ENCODE assay signal across 10 cellular contexts in the genomic region with DNA sequence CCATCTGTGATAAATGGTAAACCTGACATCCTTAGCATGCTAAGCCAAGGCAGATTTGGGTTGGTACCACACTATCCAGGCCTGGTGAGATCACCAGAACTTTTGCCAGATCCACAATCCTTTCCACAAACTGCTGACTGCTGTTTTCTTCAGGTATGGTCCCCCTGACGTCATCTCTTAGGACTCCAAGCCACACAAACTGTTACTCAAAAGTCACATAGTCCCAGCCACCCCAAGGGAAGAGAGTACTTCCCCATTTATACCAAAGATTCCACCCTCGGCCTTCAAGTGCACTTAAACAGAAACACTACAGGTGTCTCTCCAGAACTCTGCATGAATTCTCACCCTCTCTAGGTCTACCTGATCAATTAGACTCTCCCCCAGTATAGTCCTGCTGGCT. TPM values are rescaled to one million over a fixed set of nuclear protein-coding genes. Genes with fewer than 3 reads are reported as not detected.
A peak's percentile ranks its signal among the peaks of the same experiment; 100 is the strongest.
DNase-seq lines count a peak whose midpoint lies in the region; ATAC-seq and TF ChIP-seq lines count a peak whose summit lies in the region.
"Had no signal": no experiment of that assay in that cellular context is flagged by ENCODE, and none has a peak within 500 bp of the region (broad histone marks: within the 10 kb centered on the region; RNA-seq: fewer than 3 reads in every experiment).

No MANE protein-coding gene starts in this region.

- H3K4me1 ChIP-seq in prostate gland (replicated peaks) (no peaks in the 10 kb centered on the region), body of pancreas (no peaks in the 10 kb centered on the region)

- no peak overlapping the region for H3K4me3 Mint-ChIP-seq in CD14-positive monocyte
- H3K4me3 Mint-ChIP-seq in central memory CD8-positive, alpha-beta T cell, result no peak overlapping the region

- peak; percentile 42 for ATAC-seq in GM19035 (IDR thresholded peaks at IDR 0.05; ENCODE audit: unreplicated experiment)
- ATAC-seq in HG03159 (IDR thresholded peaks at IDR 0.05; ENCODE audit: unreplicated experiment), result peak; percentile 48
- no peak for ATAC-seq in central memory CD8-positive, alpha-beta T cell (replicated peaks; ENCODE audit: extremely low read depth, poor library complexity, severe bottlenecking)
- ATAC-seq in GM18873 (IDR thresholded peaks at IDR 0.05; ENCODE audit: low FRiP score, unreplicated experiment), result no peak
- ATAC-seq in body of pancreas, result no peak

- H3K4me3 ChIP-seq in prostate gland (no peak overlapping the region), body of pancreas (no peak overlapping the region)

- no peak for DNase-seq in CD14-positive monocyte (ENCODE audit: low spot score)
- DNase-seq in central memory CD8-positive, alpha-beta T cell (ENCODE audit: low spot score in 2 of 2), result no peak
- no peak for DNase-seq in NCI-H345 treated with DMSO at 0.1 percent for 48 hours (lab: John Stamatoyannopoulos, UW; ENCODE audit: unreplicated experiment)
- DNase-seq in prostate gland (ENCODE audit: low spot score), result no peak
- DNase-seq in body of pancreas, result no peak
- DNase-seq: activated effector memory CD4-positive, alpha-beta T cell treated with anti-CD3 and anti-CD28 coated beads, Interleukin-2, amount 50 U/mL, for 16 hours; foreskin melanocyte had no signal

- 69% methylated on average over 2 of the region's 2 CpGs for WGBS in prostate gland
- WGBS in body of pancreas, 2 donors, result 51 to 100% methylated on average over 2 of the region's 2 CpGs

- peaks cover 24% of the 10 kb centered on the region for H3K4me1 Mint-ChIP-seq in CD14-positive monocyte
- peaks cover 41% of the 10 kb centered on the region for H3K4me1 Mint-ChIP-seq in central memory CD8-positive, alpha-beta T cell

- H3K27me3 Mint-ChIP-seq in CD14-positive monocyte (ENCODE audit: low read depth in 3 of 3), result peaks cover 0 to 1% (median 1%) of the 10 kb centered on the region in 3 donors
- no peaks in the 10 kb centered on the region for H3K27me3 Mint-ChIP-seq in central memory CD8-positive, alpha-beta T cell

- peak overlapping the region in 4 of 7 donors; percentile 5 to 86 (median 32) for H3K27ac Mint-ChIP-seq in CD14-positive monocyte
- H3K27ac Mint-ChIP-seq in central memory CD8-positive, alpha-beta T cell (ENCODE audit: low read depth), result peak overlapping the region; percentile 94

- TF ChIP-seq POLR2A in prostate gland (IDR thresholded peaks at IDR 0.05), result no peak
- no peak for TF ChIP-seq POLR2A in body of pancreas (IDR thresholded peaks at IDR 0.05)

- no peaks in the 10 kb centered on the region for H3K27me3 ChIP-seq in prostate gland (replicated peaks; ENCODE audit: insufficient read depth)
- H3K27me3 ChIP-seq in body of pancreas, result no peaks in the 10 kb centered on the region

- H3K9me3 ChIP-seq in prostate gland (no peaks in the 10 kb centered on the region), body of pancreas (no peaks in the 10 kb centered on the region)

- H3K36me3 ChIP-seq in prostate gland, result no peaks in the 10 kb centered on the region
- no peaks in the 10 kb centered on the region for H3K36me3 ChIP-seq in body of pancreas (replicated peaks in 1 of 2; ENCODE audit: insufficient read depth in 1 of 2, low read depth in 2 of 2)

- H3K9me3 Mint-ChIP-seq in CD14-positive monocyte, result peaks cover 0 to 17% (median 5%) of the 10 kb centered on the region in 7 donors
- H3K9me3 Mint-ChIP-seq in central memory CD8-positive, alpha-beta T cell, result peaks cover 5% of the 10 kb centered on the region

- peaks cover 12 to 44% of the 10 kb centered on the region in 2 donors for H3K36me3 Mint-ChIP-seq in CD14-positive monocyte
- peaks cover 6% of the 10 kb centered on the region for H3K36me3 Mint-ChIP-seq in central memory CD8-positive, alpha-beta T cell (ENCODE audit: insufficient read depth)

- intact Hi-C loops in CD14-positive monocyte (cut with micrococcal nuclease) (no loop called here), prostate gland (cut with DNase I) (no loop called here), body of pancreas (cut with DNase I) (no loop called here)

- TF ChIP-seq CTCF in CD14-positive monocyte (IDR thresholded peaks at IDR 0.05) (no peak), prostate gland (IDR thresholded peaks at IDR 0.05) (no peak), body of pancreas (IDR thresholded peaks at IDR 0.05) (no peak)

- no peak overlapping the region for H3K27ac ChIP-seq in prostate gland
- H3K27ac ChIP-seq in body of pancreas, result no peak overlapping the region

RNA-seq across cellular contexts. Expression of a gene that starts 34.7 kb away (rescaled TPM):
- 10 to 100 TPM; 12.7 to 14.4 TPM for polyA plus RNA-seq in CD14-positive monocyte
- total RNA-seq in prostate gland (10 to 100 TPM; 14.4 to 41.6 TPM), body of pancreas (10 to 100 TPM in 1 of 2 donors, 1 to 10 TPM in 1; 9.6 to 20.1 TPM)

Comparison
In these comparisons a context has a peak if more than half of its experiments do, and no peak if none do; other contexts are left out.
1. ATAC-seq: peak in GM19035 (single experiment) and HG03159 (single experiment); none in central memory CD8-positive, alpha-beta T cell (single experiment), GM18873 (single experiment) and body of pancreas (single experiment).